ENCODE assay signal across 2 cellular contexts in the genomic region with DNA sequence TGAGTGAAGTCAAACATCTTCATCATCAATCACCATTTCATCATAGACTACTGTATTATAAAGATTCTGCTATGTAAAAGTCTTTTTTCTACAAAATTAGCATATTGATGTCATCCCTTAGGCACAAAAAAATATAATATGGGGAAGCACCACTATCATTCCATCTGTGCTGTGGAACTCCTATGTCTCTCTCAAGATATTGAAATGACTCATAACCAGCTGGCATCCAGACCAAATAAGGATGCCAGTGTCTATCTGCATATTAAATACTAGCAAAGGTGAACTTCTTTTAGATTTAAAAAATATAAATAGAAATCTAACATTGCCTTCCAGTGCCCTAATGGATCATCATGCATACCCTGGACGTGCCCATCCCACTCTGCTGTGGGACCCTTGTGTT.
TF ChIP-seq lines count a peak whose summit lies in the region.

No MANE protein-coding gene starts in this region.

TF ChIP-seq in K562, 482 proteins besides CTCF, POLR2A, EP300 and RAD21 (continued from another document):
- TF ChIP-seq, protein P1, sequence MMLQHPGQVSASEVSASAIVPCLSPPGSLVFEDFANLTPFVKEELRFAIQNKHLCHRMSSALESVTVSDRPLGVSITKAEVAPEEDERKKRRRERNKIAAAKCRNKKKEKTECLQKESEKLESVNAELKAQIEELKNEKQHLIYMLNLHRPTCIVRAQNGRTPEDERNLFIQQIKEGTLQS (IDR thresholded peaks at IDR 0.05): 0 out of 2 replicates have a peak, but pooled peaks have one; percentile 11
- TF ChIP-seq, protein P1 (CRISPR knock-in tag; conservative IDR thresholded peaks at IDR 0.05): no peak
- TF ChIP-seq MAZ (CRISPR knock-in tag; conservative IDR thresholded peaks at IDR 0.05 in 1 of 2, IDR thresholded peaks at IDR 0.05 in 1 of 2): no peak
- peak; percentile 34; the same call in 1 of the 2 replicates for TF ChIP-seq FOSL1 (tag; conservative IDR thresholded peaks at IDR 0.05)
- no peak for TF ChIP-seq ZNF436 (CRISPR knock-in tag; IDR thresholded peaks at IDR 0.05)

TF ChIP-seq in neural cell, 6 proteins besides CTCF, POLR2A, EP300 and RAD21 (continued from another document):
- no peak for TF ChIP-seq POLR2AphosphoS5 (IDR thresholded peaks at IDR 0.05)
- TF ChIP-seq, protein P2, sequence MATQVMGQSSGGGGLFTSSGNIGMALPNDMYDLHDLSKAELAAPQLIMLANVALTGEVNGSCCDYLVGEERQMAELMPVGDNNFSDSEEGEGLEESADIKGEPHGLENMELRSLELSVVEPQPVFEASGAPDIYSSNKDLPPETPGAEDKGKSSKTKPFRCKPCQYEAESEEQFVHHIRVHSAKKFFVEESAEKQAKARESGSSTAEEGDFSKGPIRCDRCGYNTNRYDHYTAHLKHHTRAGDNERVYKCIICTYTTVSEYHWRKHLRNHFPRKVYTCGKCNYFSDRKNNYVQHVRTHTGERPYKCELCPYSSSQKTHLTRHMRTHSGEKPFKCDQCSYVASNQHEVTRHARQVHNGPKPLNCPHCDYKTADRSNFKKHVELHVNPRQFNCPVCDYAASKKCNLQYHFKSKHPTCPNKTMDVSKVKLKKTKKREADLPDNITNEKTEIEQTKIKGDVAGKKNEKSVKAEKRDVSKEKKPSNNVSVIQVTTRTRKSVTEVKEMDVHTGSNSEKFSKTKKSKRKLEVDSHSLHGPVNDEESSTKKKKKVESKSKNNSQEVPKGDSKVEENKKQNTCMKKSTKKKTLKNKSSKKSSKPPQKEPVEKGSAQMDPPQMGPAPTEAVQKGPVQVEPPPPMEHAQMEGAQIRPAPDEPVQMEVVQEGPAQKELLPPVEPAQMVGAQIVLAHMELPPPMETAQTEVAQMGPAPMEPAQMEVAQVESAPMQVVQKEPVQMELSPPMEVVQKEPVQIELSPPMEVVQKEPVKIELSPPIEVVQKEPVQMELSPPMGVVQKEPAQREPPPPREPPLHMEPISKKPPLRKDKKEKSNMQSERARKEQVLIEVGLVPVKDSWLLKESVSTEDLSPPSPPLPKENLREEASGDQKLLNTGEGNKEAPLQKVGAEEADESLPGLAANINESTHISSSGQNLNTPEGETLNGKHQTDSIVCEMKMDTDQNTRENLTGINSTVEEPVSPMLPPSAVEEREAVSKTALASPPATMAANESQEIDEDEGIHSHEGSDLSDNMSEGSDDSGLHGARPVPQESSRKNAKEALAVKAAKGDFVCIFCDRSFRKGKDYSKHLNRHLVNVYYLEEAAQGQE (IDR thresholded peaks at IDR 0.05; ENCODE audit: borderline replicate concordance): no peak
